21 cellular contexts compared by ENCODE assay signal in the genomic region with DNA sequence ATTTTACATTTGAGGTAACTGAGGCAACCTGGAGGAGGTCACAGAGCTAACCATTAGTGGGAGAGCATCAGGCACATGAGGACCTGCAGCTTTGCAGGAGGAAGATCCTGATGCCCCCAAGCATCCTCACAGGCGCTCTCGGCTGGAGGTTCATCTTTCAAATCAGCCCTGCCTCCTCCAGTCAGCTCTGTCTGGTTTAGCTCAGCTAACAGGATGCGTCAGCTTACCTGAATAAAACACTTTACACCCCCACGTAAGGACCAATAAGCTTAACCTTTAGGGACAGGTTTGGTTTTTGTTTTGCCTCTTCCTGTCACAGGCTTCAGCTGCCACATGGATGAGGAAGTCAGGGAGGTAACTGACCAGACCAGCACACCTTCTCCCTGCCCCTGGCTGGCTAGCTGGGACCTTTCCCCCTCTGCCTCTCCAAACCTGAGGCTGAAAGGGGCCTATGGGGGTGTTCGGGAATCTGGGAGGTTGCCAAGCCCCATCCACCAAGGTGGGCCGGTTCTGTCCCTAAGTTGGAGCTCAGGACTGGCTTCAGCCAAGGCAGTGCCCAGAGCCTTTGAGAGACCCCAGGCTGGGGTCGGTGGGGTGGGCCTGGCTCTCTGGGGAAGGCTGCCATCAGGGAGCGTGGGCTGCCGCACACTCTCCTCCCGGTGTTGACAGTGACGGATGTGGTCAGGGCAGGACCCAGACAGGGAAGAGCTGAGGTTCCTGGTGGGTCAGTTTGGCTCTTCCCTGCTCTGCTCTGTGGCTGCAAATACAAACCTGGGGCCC. TPM values are rescaled to one million over a fixed set of nuclear protein-coding genes. Genes with fewer than 3 reads are reported as not detected.
"Had no signal": no experiment of that assay in that cellular context is flagged by ENCODE, and none has a peak within 500 bp of the region (broad histone marks: within the 10 kb centered on the region; RNA-seq: fewer than 3 reads in every experiment).

No MANE protein-coding gene starts in this region.

- H3K4me3 Mint-ChIP-seq: activated CD4-positive, alpha-beta T cell treated with anti-CD3 and anti-CD28 coated beads, Interleukin-2, amount 10 ng/mL, durations not matched to agents 24 days and 14 days; activated naive CD4-positive, alpha-beta T cell treated with anti-CD3 and anti-CD28 coated beads for 36 hours; activated T-helper 17 cell treated with anti-CD3 and anti-CD28 coated beads, Interleukin-2, amount 50 U/mL, for 72 hours; mesothelial cell of epicardium had no signal

- H3K27ac Mint-ChIP-seq: activated CD4-positive, alpha-beta T cell treated with anti-CD3 and anti-CD28 coated beads, Interleukin-2, amount 10 ng/mL, durations not matched to agents 24 days and 14 days; activated naive CD4-positive, alpha-beta T cell treated with anti-CD3 and anti-CD28 coated beads for 36 hours; activated T-helper 17 cell treated with anti-CD3 and anti-CD28 coated beads, Interleukin-2, amount 50 U/mL, for 72 hours; mesothelial cell of epicardium had no signal

- H3K4me1 Mint-ChIP-seq: activated CD4-positive, alpha-beta T cell treated with anti-CD3 and anti-CD28 coated beads, Interleukin-2, amount 10 ng/mL, durations not matched to agents 24 days and 14 days; activated T-helper 17 cell treated with anti-CD3 and anti-CD28 coated beads, Interleukin-2, amount 50 U/mL, for 72 hours had no signal

- H3K27me3 ChIP-seq: cardiac muscle cell, hepatocyte had no signal

- H3K36me3 Mint-ChIP-seq: mesothelial cell of epicardium had no signal

- DNase-seq: activated CD4-positive, alpha-beta T cell treated with anti-CD3 and anti-CD28 coated beads, Interleukin-2, amount 10 ng/mL, durations not matched to agents 24 days and 14 days; activated naive CD4-positive, alpha-beta T cell treated with anti-CD3 and anti-CD28 coated beads for 36 hours; activated T-cell treated with anti-CD3 and anti-CD28 coated beads for 4 hours; effector memory CD4-positive, alpha-beta T cell; stimulated activated CD4-positive, alpha-beta T cell treated with anti-CD3 and anti-CD28 coated beads, Interleukin-2, amount 100 ng/mL, for 24 hours; stimulated activated naive CD4-positive, alpha-beta T cell treated with Interleukin-2 at 50 U/mL for 16 hours; T-helper 9 cell; trophoblast cell had no signal

- H3K27ac ChIP-seq: cardiac muscle cell, coronary artery, epithelial cell of prostate, gastroesophageal sphincter, hepatocyte, VCaP had no signal

- H3K4me2 ChIP-seq: hepatocyte had no signal

- H3K27me3 Mint-ChIP-seq: activated CD4-positive, alpha-beta T cell treated with anti-CD3 and anti-CD28 coated beads, Interleukin-2, amount 10 ng/mL, durations not matched to agents 24 days and 14 days had no signal

- H3K79me2 ChIP-seq: hepatocyte had no signal

- H3K36me3 ChIP-seq: cardiac muscle cell, gastroesophageal sphincter had no signal

- ATAC-seq: activated T-helper 17 cell treated with anti-CD3 and anti-CD28 coated beads, Interleukin-2, amount 50 U/mL, for 72 hours; gastroesophageal sphincter had no signal

- H2AFZ ChIP-seq: hepatocyte had no signal

- H3K4me3 ChIP-seq: cardiac muscle cell, coronary artery, gastroesophageal sphincter, hepatocyte had no signal

- H3K9me3 ChIP-seq: gastroesophageal sphincter had no signal

- H3K9me3 Mint-ChIP-seq: activated CD4-positive, alpha-beta T cell treated with anti-CD3 and anti-CD28 coated beads, Interleukin-2, amount 10 ng/mL, durations not matched to agents 24 days and 14 days; activated naive CD4-positive, alpha-beta T cell treated with anti-CD3 and anti-CD28 coated beads for 36 hours; activated T-helper 17 cell treated with anti-CD3 and anti-CD28 coated beads, Interleukin-2, amount 50 U/mL, for 72 hours; mesothelial cell of epicardium had no signal

RNA-seq across cellular contexts. Expression of a gene that starts 20.0 kb away (rescaled TPM):
- total RNA-seq: activated CD4-positive, alpha-beta T cell treated with anti-CD3 and anti-CD28 coated beads, Interleukin-2, amount 10 ng/mL, durations not matched to agents 24 days and 14 days; activated CD8-positive, alpha-beta memory T cell treated with anti-CD3 and anti-CD28 coated beads for 36 hours; activated naive CD4-positive, alpha-beta T cell treated with anti-CD3 and anti-CD28 coated beads for 36 hours; activated T-helper 17 cell treated with anti-CD3 and anti-CD28 coated beads, Interleukin-2, amount 50 U/mL, for 72 hours; cardiac muscle cell; hepatocyte; kidney epithelial cell; mesothelial cell of epicardium; myocyte; pulmonary artery endothelial cell had no signal
- polyA plus RNA-seq: cardiac muscle cell, hepatocyte had no signal

RNA-seq across cellular contexts. Expression of a gene that starts 57.1 kb away (rescaled TPM):
- total RNA-seq: activated CD4-positive, alpha-beta T cell treated with anti-CD3 and anti-CD28 coated beads, Interleukin-2, amount 10 ng/mL, durations not matched to agents 24 days and 14 days; activated CD8-positive, alpha-beta memory T cell treated with anti-CD3 and anti-CD28 coated beads for 36 hours; activated naive CD4-positive, alpha-beta T cell treated with anti-CD3 and anti-CD28 coated beads for 36 hours; activated T-helper 17 cell treated with anti-CD3 and anti-CD28 coated beads, Interleukin-2, amount 50 U/mL, for 72 hours; cardiac muscle cell; gastroesophageal sphincter; hepatocyte; kidney epithelial cell; mesothelial cell of epicardium; myocyte; pulmonary artery endothelial cell; sciatic nerve had no signal
- polyA plus RNA-seq: cardiac muscle cell, hepatocyte had no signal
